In the genomic region with DNA sequence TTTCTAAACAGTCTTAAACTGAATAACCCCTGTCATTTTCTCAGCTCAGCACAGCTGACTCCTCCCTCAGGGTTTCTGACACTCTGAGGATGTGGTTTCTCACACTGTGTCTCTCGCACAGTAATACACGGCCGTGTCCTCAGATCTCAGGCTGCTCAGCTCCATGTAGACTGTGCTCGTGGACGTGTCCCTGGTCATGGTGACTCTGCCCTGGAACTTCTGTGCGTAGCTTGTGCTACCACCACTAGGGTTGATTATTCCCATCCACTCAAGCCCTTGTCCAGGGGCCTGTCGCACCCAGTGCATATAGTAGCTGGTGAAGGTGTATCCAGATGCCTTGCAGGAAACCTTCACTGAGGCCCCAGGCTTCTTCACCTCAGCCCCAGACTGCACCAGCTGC, we compare ENCODE assay signal across 8 cellular contexts.
DNase-seq lines count a peak whose midpoint lies in the region; ATAC-seq and TF ChIP-seq lines count a peak whose summit lies in the region.
"Not testable (repeated sequence)": the region's sequence is repeated elsewhere in the genome, so short reads cannot be mapped to it uniquely, and the experiment has no call there.

No MANE protein-coding gene starts in this region.

- peak overlapping the region; percentile 51 for H2AFZ ChIP-seq in DND-41 (ENCODE audit: low read depth, low read length)

- H3K4me1 Mint-ChIP-seq in T-helper 17 cell = peaks cover 62% of the 10 kb centered on the region
- peaks cover 73% of the 10 kb centered on the region for H3K4me1 Mint-ChIP-seq in activated T-cell treated with anti-CD3 and anti-CD28 coated beads, Interleukin-2, amount 50 U/mL, for 72 hours (ENCODE audit: low read depth)
- H3K4me1 Mint-ChIP-seq in memory B cell = peaks cover 16% of the 10 kb centered on the region

- TF ChIP-seq POLR2A in transverse colon (IDR thresholded peaks at IDR 0.05) = peak; percentile 21

- in situ Hi-C loops in transverse colon (cut with MboI; ENCODE audit: low pct_ligation_motif_present in 1 of 4, low pct_unique_long_range_greater_than_20kb in 1 of 4, low sequenced_read_pairs in 3 of 4) = not testable (repeated sequence)

- not testable (repeated sequence) for H3K27me3 ChIP-seq in DND-41 (ENCODE audit: insufficient read depth, low read length, poor library complexity); transverse colon

- not testable (repeated sequence) for H4K20me1 ChIP-seq in DND-41 (ENCODE audit: insufficient read depth, low read length)

- WGBS in transverse colon (ENCODE audit: low coverage in 1 of 2), 2 donors = 57% methylated on average over 7 of the region's 7 CpGs; no CpG with 5 or more reads in 1 of the 2 donors

- intact Hi-C loops in transverse colon (cut with DNase I; ENCODE audit: low total_unique reads) = not testable (repeated sequence)

- DNase-seq in DND-41 (peak; percentile 88), T-helper 17 cell (peak in 1 of 3 donors; percentile 26), transverse colon (peak; percentile 24)
- DNase-seq in activated CD4-positive, alpha-beta T cell treated with anti-CD3 and anti-CD28 coated beads, Interleukin-2, amount 50 U/mL, for 4 hours = peak; percentile 22 to 24
- DNase-seq in activated T-cell treated with anti-CD3 and anti-CD28 coated beads, Interleukin-2, amount 50 U/mL, for 72 hours = peak; percentile 55 to 57
- peak in 1 of 2 donors; percentile 34 for DNase-seq in activated naive CD4-positive, alpha-beta T cell treated with anti-CD3 and anti-CD28 coated beads, Interleukin-2, amount 50 U/mL, for 72 hours (ENCODE audit: low spot score in 2 of 2)
- not testable (repeated sequence) for DNase-seq in memory B cell (ENCODE audit: low spot score in 2 of 2)
- peak; percentile 44 for DNase-seq in stimulated activated CD4-positive, alpha-beta T cell treated with anti-CD3 and anti-CD28 coated beads, Interleukin-4, amount 100 ng/mL, for 24 hours

- H3K4me3 Mint-ChIP-seq in T-helper 17 cell (peak overlapping the region; percentile 45), memory B cell (peak overlapping the region; percentile 46)
- H3K4me3 Mint-ChIP-seq in activated T-cell treated with anti-CD3 and anti-CD28 coated beads, Interleukin-2, amount 50 U/mL, for 72 hours = peak overlapping the region; percentile 44 to 45

- not testable (repeated sequence) for TF ChIP-seq CTCF in DND-41 (IDR thresholded peaks at IDR 0.05; ENCODE audit: borderline replicate concordance, extremely low read depth, low read length, poor library complexity, severe bottlenecking); transverse colon (IDR thresholded peaks at IDR 0.05)

- peak; percentile 85 for ATAC-seq in DND-41 (ENCODE audit: insufficient read depth, low read depth)
- peak; percentile 65 for ATAC-seq in T-helper 17 cell
- peak; percentile 55 to 60 for ATAC-seq in activated T-cell treated with anti-CD3 and anti-CD28 coated beads, Interleukin-2, amount 50 U/mL, for 72 hours (replicated peaks in 1 of 2)
- peak; percentile 54 to 63 for ATAC-seq in activated naive CD4-positive, alpha-beta T cell treated with anti-CD3 and anti-CD28 coated beads, Interleukin-2, amount 50 U/mL, for 72 hours
- peak; percentile 73 for ATAC-seq in memory B cell (ENCODE audit: low read depth)

- H3K27me3 Mint-ChIP-seq in T-helper 17 cell; activated T-cell treated with anti-CD3 and anti-CD28 coated beads, Interleukin-2, amount 50 U/mL, for 72 hours (ENCODE audit: low read depth): not testable (repeated sequence)
- H3K27me3 Mint-ChIP-seq in memory B cell = peaks cover 21% of the 10 kb centered on the region

- not testable (repeated sequence) for H3K9me3 ChIP-seq in DND-41 (ENCODE audit: insufficient read depth, low read length, severe bottlenecking); T-helper 17 cell (ENCODE audit: control insufficient read depth, low read length, poor library complexity, severe bottlenecking); transverse colon

- H3K4me3 ChIP-seq in DND-41 (ENCODE audit: low read depth in 1 of 2, low read length in 2 of 2) = peak overlapping the region in 1 of 2 experiments; percentile 43; a peak in 2 of 4 replicates
- H3K4me3 ChIP-seq in transverse colon = not testable (repeated sequence)

- peaks cover 76% of the 10 kb centered on the region for H3K4me1 ChIP-seq in DND-41 (ENCODE audit: insufficient read depth, low read length)
- H3K4me1 ChIP-seq in transverse colon = not testable (repeated sequence)

- H3K4me2 ChIP-seq in DND-41 (ENCODE audit: insufficient read depth, low read length) = peak overlapping the region; percentile 61

- not testable (repeated sequence) for H3K36me3 Mint-ChIP-seq in T-helper 17 cell (ENCODE audit: low read depth); activated T-cell treated with anti-CD3 and anti-CD28 coated beads, Interleukin-2, amount 50 U/mL, for 72 hours (ENCODE audit: insufficient read depth in 2 of 2); activated naive CD4-positive, alpha-beta T cell treated with anti-CD3 and anti-CD28 coated beads, Interleukin-2, amount 50 U/mL, for 72 hours; memory B cell

- H3K9ac ChIP-seq in DND-41 (ENCODE audit: low read depth, low read length) = peak overlapping the region; percentile 54

- not testable (repeated sequence) for H3K36me3 ChIP-seq in DND-41 (ENCODE audit: insufficient read depth, low read length); transverse colon

- TF ChIP-seq EP300 in transverse colon (IDR thresholded peaks at IDR 0.05; ENCODE audit: low read depth) = not testable (repeated sequence)

- H3K27ac Mint-ChIP-seq in T-helper 17 cell = peak overlapping the region; percentile 94
- not testable (repeated sequence) for H3K27ac Mint-ChIP-seq in activated T-cell treated with anti-CD3 and anti-CD28 coated beads, Interleukin-2, amount 50 U/mL, for 72 hours; memory B cell
- peak overlapping the region in 1 of 2 donors; percentile 48 for H3K27ac Mint-ChIP-seq in activated naive CD4-positive, alpha-beta T cell treated with anti-CD3 and anti-CD28 coated beads, Interleukin-2, amount 50 U/mL, for 72 hours

- H3K27ac ChIP-seq in DND-41 (ENCODE audit: low read length) (peak overlapping the region; percentile 92), transverse colon (peak overlapping the region in 3 of 4 donors; percentile 8 to 38 (median 9))

- not testable (repeated sequence) for H3K79me2 ChIP-seq in DND-41 (ENCODE audit: insufficient read depth, low read length)

- not testable (repeated sequence) for H3K9me3 Mint-ChIP-seq in activated T-cell treated with anti-CD3 and anti-CD28 coated beads, Interleukin-2, amount 50 U/mL, for 72 hours; activated naive CD4-positive, alpha-beta T cell treated with anti-CD3 and anti-CD28 coated beads, Interleukin-2, amount 50 U/mL, for 72 hours; memory B cell
